1 cellular context compared by ENCODE assay signal in the genomic region with DNA sequence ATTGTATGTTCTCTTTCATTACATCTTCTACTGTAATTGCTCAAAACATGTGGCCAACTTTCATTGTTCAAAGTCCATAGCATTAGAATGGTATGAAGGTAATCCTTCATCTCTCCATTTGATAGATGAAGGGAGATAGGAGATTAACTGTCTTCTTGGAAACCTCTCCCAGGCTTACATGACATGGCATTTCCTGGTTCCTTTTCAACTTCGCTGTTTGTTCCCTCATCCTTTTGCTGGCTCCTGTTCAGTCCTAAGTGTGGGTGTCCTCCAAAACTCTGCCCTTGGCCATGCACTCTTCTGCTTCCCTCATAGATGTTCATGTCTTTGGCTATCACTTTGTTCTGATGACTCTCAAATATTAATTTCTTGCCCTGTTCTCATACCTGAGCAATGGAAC.
TF ChIP-seq lines count a peak whose summit lies in the region.

No MANE protein-coding gene starts in this region.

TF ChIP-seq in K562, 482 proteins besides CTCF, POLR2A, EP300 and RAD21 (continued from another document):
- TF ChIP-seq, protein P1, sequence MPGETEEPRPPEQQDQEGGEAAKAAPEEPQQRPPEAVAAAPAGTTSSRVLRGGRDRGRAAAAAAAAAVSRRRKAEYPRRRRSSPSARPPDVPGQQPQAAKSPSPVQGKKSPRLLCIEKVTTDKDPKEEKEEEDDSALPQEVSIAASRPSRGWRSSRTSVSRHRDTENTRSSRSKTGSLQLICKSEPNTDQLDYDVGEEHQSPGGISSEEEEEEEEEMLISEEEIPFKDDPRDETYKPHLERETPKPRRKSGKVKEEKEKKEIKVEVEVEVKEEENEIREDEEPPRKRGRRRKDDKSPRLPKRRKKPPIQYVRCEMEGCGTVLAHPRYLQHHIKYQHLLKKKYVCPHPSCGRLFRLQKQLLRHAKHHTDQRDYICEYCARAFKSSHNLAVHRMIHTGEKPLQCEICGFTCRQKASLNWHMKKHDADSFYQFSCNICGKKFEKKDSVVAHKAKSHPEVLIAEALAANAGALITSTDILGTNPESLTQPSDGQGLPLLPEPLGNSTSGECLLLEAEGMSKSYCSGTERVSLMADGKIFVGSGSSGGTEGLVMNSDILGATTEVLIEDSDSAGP (CRISPR knock-in tag; IDR thresholded peaks at IDR 0.05) = no peak
- no peak for TF ChIP-seq SIRT6 (IDR thresholded peaks at IDR 0.05; ENCODE audit: low read depth, low read length)
- no peak for TF ChIP-seq STAT5B (CRISPR knock-in tag; IDR thresholded peaks at IDR 0.05)
- TF ChIP-seq KDM1A (IDR thresholded peaks at IDR 0.05) = no peak
- no peak for TF ChIP-seq HNRNPUL1 (IDR thresholded peaks at IDR 0.05; ENCODE audit: low read length)
- no peak for TF ChIP-seq ZFPM2 (CRISPR knock-in tag; IDR thresholded peaks at IDR 0.05)
- no peak for TF ChIP-seq MXI1 (IDR thresholded peaks at IDR 0.05; ENCODE audit: low read depth, low read length)
- TF ChIP-seq, protein P2, sequence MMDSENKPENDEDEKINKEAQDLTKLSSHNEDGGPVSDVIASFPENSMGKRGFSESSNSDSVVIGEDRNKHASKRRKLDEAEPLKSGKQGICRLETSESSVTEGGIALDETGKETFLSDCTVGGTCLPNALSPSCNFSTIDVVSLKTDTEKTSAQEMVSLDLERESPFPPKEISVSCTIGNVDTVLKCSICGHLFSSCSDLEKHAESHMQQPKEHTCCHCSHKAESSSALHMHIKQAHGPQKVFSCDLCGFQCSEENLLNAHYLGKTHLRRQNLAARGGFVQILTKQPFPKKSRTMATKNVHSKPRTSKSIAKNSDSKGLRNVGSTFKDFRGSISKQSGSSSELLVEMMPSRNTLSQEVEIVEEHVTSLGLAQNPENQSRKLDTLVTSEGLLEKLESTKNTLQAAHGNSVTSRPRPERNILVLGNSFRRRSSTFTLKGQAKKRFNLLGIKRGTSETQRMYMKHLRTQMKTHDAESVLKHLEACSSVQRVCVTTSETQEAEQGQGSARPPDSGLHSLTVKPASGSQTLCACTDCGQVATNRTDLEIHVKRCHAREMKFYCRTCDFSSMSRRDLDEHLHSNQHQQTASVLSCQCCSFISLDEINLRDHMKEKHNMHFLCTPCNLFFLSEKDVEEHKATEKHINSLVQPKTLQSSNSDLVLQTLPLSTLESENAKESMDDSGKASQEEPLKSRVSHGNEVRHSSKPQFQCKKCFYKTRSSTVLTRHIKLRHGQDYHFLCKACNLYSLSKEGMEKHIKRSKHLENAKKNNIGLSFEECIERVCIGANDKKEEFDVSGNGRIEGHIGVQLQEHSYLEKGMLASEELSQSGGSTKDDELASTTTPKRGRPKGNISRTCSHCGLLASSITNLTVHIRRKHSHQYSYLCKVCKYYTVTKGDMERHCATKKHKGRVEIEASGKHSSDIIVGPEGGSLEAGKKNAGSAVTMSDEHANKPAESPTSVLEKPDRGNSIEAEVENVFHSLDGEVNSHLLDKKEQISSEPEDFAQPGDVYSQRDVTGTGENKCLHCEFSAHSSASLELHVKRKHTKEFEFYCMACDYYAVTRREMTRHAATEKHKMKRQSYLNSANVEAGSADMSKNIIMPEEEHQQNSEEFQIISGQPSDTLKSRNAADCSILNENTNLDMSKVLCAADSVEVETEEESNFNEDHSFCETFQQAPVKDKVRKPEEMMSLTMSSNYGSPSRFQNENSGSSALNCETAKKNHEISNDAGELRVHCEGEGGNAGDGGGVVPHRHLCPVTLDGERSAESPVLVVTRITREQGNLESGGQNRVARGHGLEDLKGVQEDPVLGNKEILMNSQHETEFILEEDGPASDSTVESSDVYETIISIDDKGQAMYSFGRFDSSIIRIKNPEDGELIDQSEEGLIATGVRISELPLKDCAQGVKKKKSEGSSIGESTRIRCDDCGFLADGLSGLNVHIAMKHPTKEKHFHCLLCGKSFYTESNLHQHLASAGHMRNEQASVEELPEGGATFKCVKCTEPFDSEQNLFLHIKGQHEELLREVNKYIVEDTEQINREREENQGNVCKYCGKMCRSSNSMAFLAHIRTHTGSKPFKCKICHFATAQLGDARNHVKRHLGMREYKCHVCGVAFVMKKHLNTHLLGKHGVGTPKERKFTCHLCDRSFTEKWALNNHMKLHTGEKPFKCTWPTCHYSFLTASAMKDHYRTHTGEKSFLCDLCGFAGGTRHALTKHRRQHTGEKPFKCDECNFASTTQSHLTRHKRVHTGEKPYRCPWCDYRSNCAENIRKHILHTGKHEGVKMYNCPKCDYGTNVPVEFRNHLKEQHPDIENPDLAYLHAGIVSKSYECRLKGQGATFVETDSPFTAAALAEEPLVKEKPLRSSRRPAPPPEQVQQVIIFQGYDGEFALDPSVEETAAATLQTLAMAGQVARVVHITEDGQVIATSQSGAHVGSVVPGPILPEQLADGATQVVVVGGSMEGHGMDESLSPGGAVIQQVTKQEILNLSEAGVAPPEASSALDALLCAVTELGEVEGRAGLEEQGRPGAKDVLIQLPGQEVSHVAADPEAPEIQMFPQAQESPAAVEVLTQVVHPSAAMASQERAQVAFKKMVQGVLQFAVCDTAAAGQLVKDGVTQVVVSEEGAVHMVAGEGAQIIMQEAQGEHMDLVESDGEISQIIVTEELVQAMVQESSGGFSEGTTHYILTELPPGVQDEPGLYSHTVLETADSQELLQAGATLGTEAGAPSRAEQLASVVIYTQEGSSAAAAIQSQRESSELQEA (IDR thresholded peaks at IDR 0.05; ENCODE audit: low read depth) = no peak
- no peak for TF ChIP-seq TCF7L2 (IDR thresholded peaks at IDR 0.05; ENCODE audit: low read depth, low read length)
- TF ChIP-seq, protein P3, sequence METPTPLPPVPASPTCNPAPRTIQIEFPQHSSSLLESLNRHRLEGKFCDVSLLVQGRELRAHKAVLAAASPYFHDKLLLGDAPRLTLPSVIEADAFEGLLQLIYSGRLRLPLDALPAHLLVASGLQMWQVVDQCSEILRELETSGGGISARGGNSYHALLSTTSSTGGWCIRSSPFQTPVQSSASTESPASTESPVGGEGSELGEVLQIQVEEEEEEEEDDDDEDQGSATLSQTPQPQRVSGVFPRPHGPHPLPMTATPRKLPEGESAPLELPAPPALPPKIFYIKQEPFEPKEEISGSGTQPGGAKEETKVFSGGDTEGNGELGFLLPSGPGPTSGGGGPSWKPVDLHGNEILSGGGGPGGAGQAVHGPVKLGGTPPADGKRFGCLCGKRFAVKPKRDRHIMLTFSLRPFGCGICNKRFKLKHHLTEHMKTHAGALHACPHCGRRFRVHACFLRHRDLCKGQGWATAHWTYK (CRISPR knock-in tag; IDR thresholded peaks at IDR 0.05) = no peak
- no peak for TF ChIP-seq HDGF (IDR thresholded peaks at IDR 0.05)
- TF ChIP-seq BDP1 (IDR thresholded peaks at IDR 0.05; ENCODE audit: insufficient read depth, insufficient read length) = no peak
- peak; percentile 30 for TF ChIP-seq MEIS2 (IDR thresholded peaks at IDR 0.05; ENCODE audit: partially characterized antibody)
- peak; percentile 43; the same call in 1 of the 2 replicates for TF ChIP-seq ELF1 (tag; IDR thresholded peaks at IDR 0.05)
- TF ChIP-seq ETV1 (tag; conservative IDR thresholded peaks at IDR 0.05; ENCODE audit: low read depth) = no peak
- TF ChIP-seq NFXL1 (CRISPR knock-in tag; IDR thresholded peaks at IDR 0.05) = no peak
- TF ChIP-seq C11orf30 (IDR thresholded peaks at IDR 0.05; ENCODE audit: low read depth) = peak; percentile 50; the same call in 1 of the 2 replicates
- peak; percentile 76 for TF ChIP-seq MAFG (tag; conservative IDR thresholded peaks at IDR 0.05)
- TF ChIP-seq ZNF766 (CRISPR knock-in tag; conservative IDR thresholded peaks at IDR 0.05) = peak; percentile 77; the same call in 1 of the 2 replicates
